In the genomic region with DNA sequence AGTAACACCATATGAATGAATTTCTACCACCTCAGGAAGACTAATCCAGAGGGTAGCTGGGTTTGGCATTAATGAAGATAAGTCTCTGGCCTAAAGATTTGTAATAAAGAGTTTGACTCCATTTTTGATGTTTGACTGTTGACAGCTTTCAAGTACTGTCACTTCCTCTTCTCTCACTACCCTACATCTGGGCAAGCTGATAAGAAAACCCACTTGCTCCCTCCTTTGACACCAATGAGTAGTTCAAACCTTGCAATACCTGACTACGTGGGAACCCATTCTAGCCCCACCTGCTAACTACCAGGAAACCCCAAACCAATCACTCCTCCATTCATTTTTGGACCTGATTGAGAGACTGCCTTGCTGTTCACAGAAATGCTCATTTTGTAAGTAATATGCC, we compare ENCODE assay signal across 25 cellular contexts.
"Had no signal": no experiment of that assay in that cellular context is flagged by ENCODE, and none has a peak within 500 bp of the region (broad histone marks: within the 10 kb centered on the region; RNA-seq: fewer than 3 reads in every experiment).

No MANE protein-coding gene starts in this region.

- H3K4me3 Mint-ChIP-seq: activated T-helper 1 cell treated with anti-CD3 and anti-CD28 coated beads, Interleukin-12 subunit alpha, Interleukin-12 subunit beta, Interleukin-2, Interleukin-4 antibody, amounts not matched to agents 30 ng/mL and 10 ng/mL and 1 ng/mL, durations not matched to agents 14 hours and 24 hours and 36 hours; dendritic cell treated with granulocyte-macrophage colony-stimulating factor and Interleukin-4, amounts not matched to agents 40 ng/mL and 50 ng/mL, for 4 days; immature natural killer cell; neural crest cell had no signal

- DNase-seq: activated CD4-positive, alpha-beta T cell treated with anti-CD3 and anti-CD28 coated beads, Interleukin-2, amount 50 U/mL, for 4 hours; activated gamma-delta T cell treated with Interleukin-2 at 50 U/mL for 16 hours; adrenal gland; cerebellar nuclear complex; effector CD8-positive, alpha-beta T cell; heart left ventricle; immature natural killer cell; left ventricle myocardium superior; stimulated activated CD4-positive, alpha-beta T cell treated with anti-CD3 and anti-CD28 coated beads, Interleukin-12 subunit alpha, Interleukin-12 subunit beta, amount 100 ng/mL, for 4 hours; stimulated activated CD4-positive, alpha-beta T cell treated with anti-CD3 and anti-CD28 coated beads, Interleukin-1b, Interleukin-23, amount 100 ng/mL, for 48 hours; stimulated activated CD8-positive, alpha-beta memory T cell treated with anti-CD3 and anti-CD28 coated beads, Interleukin-4, amount 100 ng/mL, for 48 hours; stimulated activated naive CD4-positive, alpha-beta T cell treated with Interleukin-2 at 50 U/mL for 16 hours; T-helper 1 cell; T-helper 9 cell; trophoblast cell; WERI-Rb-1 had no signal

- H3K9me3 Mint-ChIP-seq: activated T-helper 1 cell treated with anti-CD3 and anti-CD28 coated beads, Interleukin-12 subunit alpha, Interleukin-12 subunit beta, Interleukin-2, Interleukin-4 antibody, amounts not matched to agents 30 ng/mL and 10 ng/mL and 1 ng/mL, durations not matched to agents 14 hours and 24 hours and 36 hours; dendritic cell treated with granulocyte-macrophage colony-stimulating factor and Interleukin-4, amounts not matched to agents 40 ng/mL and 50 ng/mL, for 4 days had no signal

- ATAC-seq: activated naive CD4-positive, alpha-beta T cell treated with anti-CD3 and anti-CD28 coated beads, Interleukin-2, amount 50 U/mL, for 72 hours; gastroesophageal sphincter; heart left ventricle; left ventricle myocardium superior had no signal

- H3K27me3 Mint-ChIP-seq: dendritic cell treated with granulocyte-macrophage colony-stimulating factor and Interleukin-4, amounts not matched to agents 40 ng/mL and 50 ng/mL, for 4 days had no signal

- H3K27me3 ChIP-seq: adrenal gland, breast epithelium, esophagus muscularis mucosa, gastroesophageal sphincter, heart left ventricle, right atrium auricular region had no signal

- H3K4me1 Mint-ChIP-seq: immature natural killer cell, neural crest cell had no signal

- H3K27ac Mint-ChIP-seq: activated naive CD4-positive, alpha-beta T cell treated with anti-CD3 and anti-CD28 coated beads, Interleukin-2, amount 50 U/mL, for 72 hours; activated T-helper 1 cell treated with anti-CD3 and anti-CD28 coated beads, Interleukin-12 subunit alpha, Interleukin-12 subunit beta, Interleukin-2, Interleukin-4 antibody, amounts not matched to agents 30 ng/mL and 10 ng/mL and 1 ng/mL, durations not matched to agents 14 hours and 24 hours and 36 hours; dendritic cell treated with granulocyte-macrophage colony-stimulating factor and Interleukin-4, amounts not matched to agents 40 ng/mL and 50 ng/mL, for 4 days; immature natural killer cell had no signal

- H3K4me3 ChIP-seq: adrenal gland, breast epithelium, esophagus muscularis mucosa, gastroesophageal sphincter, heart left ventricle, prostate gland, right atrium auricular region had no signal

- H3K9me3 ChIP-seq: adrenal gland, breast epithelium, gastroesophageal sphincter, prostate gland, right atrium auricular region had no signal

- H3K36me3 ChIP-seq: adrenal gland, breast epithelium, esophagus muscularis mucosa, gastroesophageal sphincter, heart left ventricle, prostate gland, right atrium auricular region, WERI-Rb-1 had no signal

- H3K27ac ChIP-seq: adrenal gland, breast epithelium, esophagus muscularis mucosa, gastroesophageal sphincter, heart left ventricle, prostate gland, right atrium auricular region, WERI-Rb-1 had no signal

- H3K36me3 Mint-ChIP-seq: activated naive CD4-positive, alpha-beta T cell treated with anti-CD3 and anti-CD28 coated beads, Interleukin-2, amount 50 U/mL, for 72 hours; immature natural killer cell had no signal

- H3K4me1 ChIP-seq: adrenal gland, breast epithelium, esophagus muscularis mucosa, gastroesophageal sphincter, heart left ventricle, prostate gland, right atrium auricular region had no signal
